In the genomic region with DNA sequence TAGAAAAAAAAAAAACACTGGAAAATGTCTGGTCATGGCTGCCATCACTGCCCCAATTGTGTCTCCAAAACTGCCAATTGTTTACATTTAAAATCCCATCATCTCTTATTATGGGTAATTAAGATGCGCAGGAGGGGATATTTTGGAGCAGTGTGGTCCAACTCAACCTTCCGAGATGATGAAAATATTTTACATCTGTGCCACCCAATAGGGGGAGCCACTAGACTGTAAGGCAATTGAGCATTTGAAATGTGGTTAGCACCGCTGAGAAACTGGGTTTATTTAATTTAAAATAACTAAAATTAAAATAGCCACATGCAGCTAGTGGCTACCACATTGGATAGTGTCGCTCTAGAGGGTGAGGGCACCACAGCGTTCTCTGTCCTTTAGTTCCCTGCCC, we compare ENCODE assay signal across 11 cellular contexts. TPM values are rescaled to one million over a fixed set of nuclear protein-coding genes. Genes with fewer than 3 reads are reported as not detected.
DNase-seq lines count a peak whose midpoint lies in the region; ATAC-seq and TF ChIP-seq lines count a peak whose summit lies in the region.
"Had no signal": no experiment of that assay in that cellular context is flagged by ENCODE, and none has a peak within 500 bp of the region (broad histone marks: within the 10 kb centered on the region; RNA-seq: fewer than 3 reads in every experiment).

No MANE protein-coding gene starts in this region.

- H3K9me3 ChIP-seq in HCT116 (ENCODE audit: control insufficient read depth in 1 of 2, insufficient read depth in 1 of 2, low read depth in 1 of 2, low read length in 2 of 2) (no peaks in the 10 kb centered on the region), WERI-Rb-1 (ENCODE audit: severe bottlenecking) (peaks cover 4% of the 10 kb centered on the region), lower lobe of right lung (no peaks in the 10 kb centered on the region)
- H3K9me3 ChIP-seq: ascending aorta had no signal

- CTCF ChIA-PET in HCT116 (lab: Charles Lee): interaction anchor here (0.9 kb wide), 1 partner anchor 27 kb away, joined by 3 read pairs; no protein-coding TSS in a partner anchor

- H3K4me2 ChIP-seq in HCT116 (ENCODE audit: low read length): no peak overlapping the region

- H3K27me3 ChIP-seq in HCT116 (ENCODE audit: insufficient read depth, low read length) (no peaks in the 10 kb centered on the region), WERI-Rb-1 (ENCODE audit: insufficient read depth, low read depth, severe bottlenecking) (no peaks in the 10 kb centered on the region), lower lobe of right lung (ENCODE audit: low read depth) (peaks cover 13% of the 10 kb centered on the region)
- H3K27me3 ChIP-seq: ascending aorta had no signal

- H3K4me3 ChIP-seq in HCT116 (replicated peaks in 1 of 2; ENCODE audit: low read depth in 1 of 2, low read length in 2 of 2) (no peak overlapping the region), WERI-Rb-1 (ENCODE audit: low read depth, low read length) (no peak overlapping the region), lower lobe of right lung (no peak overlapping the region), coronary artery (no peak overlapping the region)
- H3K4me3 ChIP-seq: ascending aorta had no signal

- TF ChIP-seq RAD21 in HCT116 (IDR thresholded peaks at IDR 0.05; ENCODE audit: low read depth): peak; percentile 80

- no peak overlapping the region for H3K27ac ChIP-seq in HCT116 (ENCODE audit: low read depth, low read length)
- no peak overlapping the region; the same call in 1 of the 2 replicates for H3K27ac ChIP-seq in WERI-Rb-1
- no peak overlapping the region for H3K27ac ChIP-seq in lower lobe of right lung
- no peak overlapping the region for H3K27ac ChIP-seq in coronary artery
- H3K27ac ChIP-seq: ascending aorta had no signal

- peaks cover 0 to 3% of the 10 kb centered on the region in 2 experiments; a peak in 1 of 4 replicates for H3K4me1 ChIP-seq in HCT116 (ENCODE audit: control insufficient read depth in 1 of 2, insufficient read depth in 2 of 2, low read length in 2 of 2)
- H3K4me1 ChIP-seq in lower lobe of right lung: no peaks in the 10 kb centered on the region
- H3K4me1 ChIP-seq: ascending aorta had no signal

- H4K20me1 ChIP-seq in HCT116 (ENCODE audit: insufficient read depth): no peaks in the 10 kb centered on the region

- no peak for TF ChIP-seq POLR2A in HCT116 (IDR thresholded peaks at IDR 0.05; ENCODE audit: borderline replicate concordance, extremely low read depth, insufficient read depth, insufficient read length)

- ATAC-seq in HCT116 (peak; percentile 74), lower lobe of right lung (no peak), GM18858 (IDR thresholded peaks at IDR 0.05; ENCODE audit: unreplicated experiment) (no peak), GM19455 (IDR thresholded peaks at IDR 0.05; ENCODE audit: unreplicated experiment) (no peak)
- ATAC-seq: naive thymus-derived CD4-positive, alpha-beta T cell had no signal

- TF ChIP-seq CTCF in HCT116 (IDR thresholded peaks at IDR 0.05 in 2 of 3, conservative IDR thresholded peaks at IDR 0.05 in 1 of 3; ENCODE audit: borderline replicate concordance in 1 of 3, insufficient read depth in 1 of 3, low read depth in 2 of 3, low read length in 2 of 3): peak; percentile 73 to 80 (median 74); a peak in 5 of 6 replicates
- peak; percentile 63 for TF ChIP-seq CTCF in WERI-Rb-1 (IDR thresholded peaks at IDR 0.05; ENCODE audit: low read depth, low read length)
- peak; percentile 29 for TF ChIP-seq CTCF in lower lobe of right lung (IDR thresholded peaks at IDR 0.05)
- no peak for TF ChIP-seq CTCF in coronary artery (IDR thresholded peaks at IDR 0.05)

- H3K9ac ChIP-seq in HCT116 (ENCODE audit: low read length): no peak overlapping the region

- DNase-seq in CMK (ENCODE audit: low read depth) (peak; percentile 7), HCT116 (ENCODE audit: low read depth, low spot score) (peak; percentile 18), WERI-Rb-1 (no peak), lower lobe of right lung (no peak), EL (no peak), coronary artery (ENCODE audit: low spot score) (no peak)

- H3K79me2 ChIP-seq in HCT116 (ENCODE audit: insufficient read depth, low read length): no peaks in the 10 kb centered on the region

- RAD21 ChIA-PET in HCT116 (lab: Charles Lee; ENCODE audit: low non-redundant PET in 1 of 2, low total read pairs in 2 of 2, uncharacterized antibody in 2 of 2, unreplicated experiment in 2 of 2): no interaction called here

- H2AFZ ChIP-seq in HCT116 (ENCODE audit: low read depth, low read length, poor library complexity, severe bottlenecking): no peak overlapping the region

- H3K36me3 ChIP-seq in HCT116 (ENCODE audit: control insufficient read depth in 1 of 2, insufficient read depth in 2 of 2, low read length in 2 of 2) (no peaks in the 10 kb centered on the region), WERI-Rb-1 (no peaks in the 10 kb centered on the region), lower lobe of right lung (no peaks in the 10 kb centered on the region)
- H3K36me3 ChIP-seq: ascending aorta had no signal

- intact Hi-C loops in HCT116 (cut with micrococcal nuclease): loop anchor here (1.0 kb wide), 1 partner anchor 170 kb away; no protein-coding TSS in a partner anchor
- intact Hi-C loops in lower lobe of right lung (cut with DNase I): no loop called here

- POLR2A ChIA-PET in HCT116 (lab: Charles Lee): interaction anchor here (0.7 kb wide), 1 partner anchor 354 kb away, joined by 3 read pairs; no protein-coding TSS in a partner anchor

- no peaks in the 10 kb centered on the region for H3K9me2 ChIP-seq in HCT116 (ENCODE audit: insufficient read depth)

- BruUV-seq in HCT116 (replicated peaks; lab: Mats Ljungman, UMichigan): no TSS peak

TF ChIP-seq in HCT116, 20 proteins besides CTCF, POLR2A, EP300 and RAD21 (continues in another document):
- TF ChIP-seq ZNF274 (IDR thresholded peaks at IDR 0.05; ENCODE audit: low read depth, low read length) (no peak), SIN3A (IDR thresholded peaks at IDR 0.05; ENCODE audit: low read depth) (no peak), TCF7L2 (IDR thresholded peaks at IDR 0.05; ENCODE audit: borderline replicate concordance, extremely low read depth, insufficient read depth, insufficient read length) (no peak), EZH2phosphoT487 (IDR thresholded peaks at IDR 0.05; ENCODE audit: borderline replicate concordance) (no peak), ELF1 (IDR thresholded peaks at IDR 0.05; ENCODE audit: borderline replicate concordance, low read depth) (no peak), POLR2AphosphoS5 (IDR thresholded peaks at IDR 0.05; ENCODE audit: low read depth, low read length) (no peak), YY1 (IDR thresholded peaks at IDR 0.05; ENCODE audit: extremely low read depth, insufficient replicate concordance, low read depth, low read length) (no peak)
- TF ChIP-seq, protein P1, sequence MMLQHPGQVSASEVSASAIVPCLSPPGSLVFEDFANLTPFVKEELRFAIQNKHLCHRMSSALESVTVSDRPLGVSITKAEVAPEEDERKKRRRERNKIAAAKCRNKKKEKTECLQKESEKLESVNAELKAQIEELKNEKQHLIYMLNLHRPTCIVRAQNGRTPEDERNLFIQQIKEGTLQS (IDR thresholded peaks at IDR 0.05): no peak
- TF ChIP-seq, protein P2, sequence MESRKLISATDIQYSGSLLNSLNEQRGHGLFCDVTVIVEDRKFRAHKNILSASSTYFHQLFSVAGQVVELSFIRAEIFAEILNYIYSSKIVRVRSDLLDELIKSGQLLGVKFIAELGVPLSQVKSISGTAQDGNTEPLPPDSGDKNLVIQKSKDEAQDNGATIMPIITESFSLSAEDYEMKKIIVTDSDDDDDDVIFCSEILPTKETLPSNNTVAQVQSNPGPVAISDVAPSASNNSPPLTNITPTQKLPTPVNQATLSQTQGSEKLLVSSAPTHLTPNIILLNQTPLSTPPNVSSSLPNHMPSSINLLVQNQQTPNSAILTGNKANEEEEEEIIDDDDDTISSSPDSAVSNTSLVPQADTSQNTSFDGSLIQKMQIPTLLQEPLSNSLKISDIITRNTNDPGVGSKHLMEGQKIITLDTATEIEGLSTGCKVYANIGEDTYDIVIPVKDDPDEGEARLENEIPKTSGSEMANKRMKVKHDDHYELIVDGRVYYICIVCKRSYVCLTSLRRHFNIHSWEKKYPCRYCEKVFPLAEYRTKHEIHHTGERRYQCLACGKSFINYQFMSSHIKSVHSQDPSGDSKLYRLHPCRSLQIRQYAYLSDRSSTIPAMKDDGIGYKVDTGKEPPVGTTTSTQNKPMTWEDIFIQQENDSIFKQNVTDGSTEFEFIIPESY (IDR thresholded peaks at IDR 0.05; ENCODE audit: extremely low read depth, insufficient replicate concordance, low read length): no peak
- TF ChIP-seq, protein P3, sequence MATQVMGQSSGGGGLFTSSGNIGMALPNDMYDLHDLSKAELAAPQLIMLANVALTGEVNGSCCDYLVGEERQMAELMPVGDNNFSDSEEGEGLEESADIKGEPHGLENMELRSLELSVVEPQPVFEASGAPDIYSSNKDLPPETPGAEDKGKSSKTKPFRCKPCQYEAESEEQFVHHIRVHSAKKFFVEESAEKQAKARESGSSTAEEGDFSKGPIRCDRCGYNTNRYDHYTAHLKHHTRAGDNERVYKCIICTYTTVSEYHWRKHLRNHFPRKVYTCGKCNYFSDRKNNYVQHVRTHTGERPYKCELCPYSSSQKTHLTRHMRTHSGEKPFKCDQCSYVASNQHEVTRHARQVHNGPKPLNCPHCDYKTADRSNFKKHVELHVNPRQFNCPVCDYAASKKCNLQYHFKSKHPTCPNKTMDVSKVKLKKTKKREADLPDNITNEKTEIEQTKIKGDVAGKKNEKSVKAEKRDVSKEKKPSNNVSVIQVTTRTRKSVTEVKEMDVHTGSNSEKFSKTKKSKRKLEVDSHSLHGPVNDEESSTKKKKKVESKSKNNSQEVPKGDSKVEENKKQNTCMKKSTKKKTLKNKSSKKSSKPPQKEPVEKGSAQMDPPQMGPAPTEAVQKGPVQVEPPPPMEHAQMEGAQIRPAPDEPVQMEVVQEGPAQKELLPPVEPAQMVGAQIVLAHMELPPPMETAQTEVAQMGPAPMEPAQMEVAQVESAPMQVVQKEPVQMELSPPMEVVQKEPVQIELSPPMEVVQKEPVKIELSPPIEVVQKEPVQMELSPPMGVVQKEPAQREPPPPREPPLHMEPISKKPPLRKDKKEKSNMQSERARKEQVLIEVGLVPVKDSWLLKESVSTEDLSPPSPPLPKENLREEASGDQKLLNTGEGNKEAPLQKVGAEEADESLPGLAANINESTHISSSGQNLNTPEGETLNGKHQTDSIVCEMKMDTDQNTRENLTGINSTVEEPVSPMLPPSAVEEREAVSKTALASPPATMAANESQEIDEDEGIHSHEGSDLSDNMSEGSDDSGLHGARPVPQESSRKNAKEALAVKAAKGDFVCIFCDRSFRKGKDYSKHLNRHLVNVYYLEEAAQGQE (IDR thresholded peaks at IDR 0.05; ENCODE audit: low read depth): no peak

RNA-seq across cellular contexts. Expression of a gene that starts 3.6 kb away (rescaled TPM):
- total RNA-seq in HCT116 (2021; ENCODE audit: unreplicated experiment): not detected
- not detected in 2 replicates for polyA plus RNA-seq in HCT116 (2012)
- total RNA-seq in lower lobe of right lung: 1.1 TPM
- polyA plus RNA-seq: naive thymus-derived CD4-positive, alpha-beta T cell had no signal

RNA-seq across cellular contexts. Expression of a gene that starts 38.7 kb away (rescaled TPM):
- not detected for total RNA-seq in HCT116 (2021; ENCODE audit: unreplicated experiment)
- 0.03 and 0.12 TPM in 2 replicates for polyA plus RNA-seq in HCT116 (2012)
- not detected for total RNA-seq in lower lobe of right lung
- total RNA-seq: ascending aorta, subcutaneous adipose tissue had no signal
- polyA plus RNA-seq: naive thymus-derived CD4-positive, alpha-beta T cell had no signal

RNA-seq across cellular contexts. Expression of a gene that starts 51.5 kb away (rescaled TPM):
- 0.27 TPM for total RNA-seq in HCT116 (2021; ENCODE audit: unreplicated experiment)
- 0.05 TPM in 1 of 2 replicates, not detected in the other for polyA plus RNA-seq in HCT116 (2012)
- total RNA-seq in lower lobe of right lung: 20.2 TPM

RNA-seq across cellular contexts. Expression of a gene that starts 58.1 kb away (rescaled TPM):
- total RNA-seq in HCT116 (2021; ENCODE audit: unreplicated experiment): 29.8 TPM
- 25.2 and 27.6 TPM in 2 replicates for polyA plus RNA-seq in HCT116 (2012)
- total RNA-seq in lower lobe of right lung: 20.1 TPM

Comparison
In these comparisons a context has a peak if more than half of its experiments do, and no peak if none do; other contexts are left out.
1. DNase-seq: peak in CMK (single experiment) and HCT116 (single experiment); none in WERI-Rb-1 (single experiment), lower lobe of right lung (single experiment), EL (single experiment) and coronary artery (single experiment).
2. RNA of a gene that starts 51.5 kb away (total RNA-seq): 20.2 TPM in lower lobe of right lung (single experiment); 0.27 TPM in HCT116 (single experiment); every median in the first group is over 10 times any median in the second.